Comparison of ENCODE assay signal across 20 cellular contexts in genomic region chr12:81330480-81330879, GRCh38.
DNase-seq lines count a peak whose midpoint lies in the region; ATAC-seq and TF ChIP-seq lines count a peak whose summit lies in the region.
"Had no signal": no experiment of that assay in that cellular context is flagged by ENCODE, and none has a peak within 500 bp of the region (broad histone marks: within the 10 kb centered on the region; RNA-seq: fewer than 3 reads in every experiment).

No MANE protein-coding gene starts in this region.

- H4K20me1 ChIP-seq in OCI-LY7 (ENCODE audit: insufficient read depth, low read length) = no peaks in the 10 kb centered on the region

- BruUV-seq in OCI-LY7 (replicated peaks; lab: Mats Ljungman, UMichigan) = no TSS peak

- H2AFZ ChIP-seq in OCI-LY7 (ENCODE audit: low read length) = no peak overlapping the region

- no peak overlapping the region for H3K4me3 Mint-ChIP-seq in glutamatergic neuron (ENCODE audit: unreplicated experiment)
- H3K4me3 Mint-ChIP-seq: brain, natural killer cell, T-helper 17 cell had no signal

- no peaks in the 10 kb centered on the region for H3K4me1 Mint-ChIP-seq in glutamatergic neuron (ENCODE audit: low read depth, unreplicated experiment)
- H3K4me1 Mint-ChIP-seq: brain, natural killer cell, T-helper 17 cell had no signal

- no peaks in the 10 kb centered on the region for H3K36me3 Mint-ChIP-seq in glutamatergic neuron (ENCODE audit: unreplicated experiment)
- H3K36me3 Mint-ChIP-seq: natural killer cell had no signal

- no peak overlapping the region for H3K27ac Mint-ChIP-seq in glutamatergic neuron (ENCODE audit: unreplicated experiment)
- H3K27ac Mint-ChIP-seq: brain, natural killer cell, T-helper 17 cell had no signal

- TF ChIP-seq CTCF in GM13976 (IDR thresholded peaks at IDR 0.05; ENCODE audit: borderline replicate concordance, control extremely low read depth, extremely low read depth, insufficient read depth, missing control alignments) (peak; percentile 11), OCI-LY7 (conservative IDR thresholded peaks at IDR 0.05; ENCODE audit: low read length) (0 out of 2 replicates have a peak, but pooled peaks have one; percentile 39), fibroblast of mammary gland (conservative IDR thresholded peaks at IDR 0.05; ENCODE audit: control insufficient read depth, insufficient read depth, low read depth, low read length) (no peak), glutamatergic neuron (IDR thresholded peaks at IDR 0.05; ENCODE audit: partially characterized antibody, unreplicated experiment) (no peak)

- CTCF ChIA-PET in OCI-LY7 (lab: Charles Lee; ENCODE audit: unreplicated experiment) = no interaction called here

- ATAC-seq in HG03139 (IDR thresholded peaks at IDR 0.05; ENCODE audit: unreplicated experiment) = no peak
- no peak for ATAC-seq in HG03521 (IDR thresholded peaks at IDR 0.05; ENCODE audit: unreplicated experiment)
- ATAC-seq: natural killer cell, T-helper 17 cell had no signal

- DNase-seq in Ammon's horn (ENCODE audit: low spot score) (peak; percentile 71), GM13976 (ENCODE audit: low spot score) (no peak), OCI-LY7 (ENCODE audit: low spot score) (no peak), fibroblast of mammary gland (ENCODE audit: low read depth) (peak; percentile 6), occipital lobe (lab: John Stamatoyannopoulos, UW) (no peak), glutamatergic neuron (no peak)
- DNase-seq: activated CD4-positive, CD25-positive, alpha-beta regulatory T cell treated with anti-CD3 and anti-CD28 coated beads, Interleukin-2, amount 50 U/mL, for 72 hours; activated CD8-positive, alpha-beta memory T cell treated with anti-CD3 and anti-CD28 coated beads, Interleukin-2, amount 50 U/mL, for 4 hours; activated gamma-delta T cell treated with Interleukin-2 at 50 U/mL for 16 hours; Calu3; KG1; natural killer cell; NCI-H2029; NK-92 treated with Interleukin-12 subunit alpha and Interleukin-12 subunit beta, amount 100 ng/mL, for 24 hours; T-helper 17 cell had no signal

- intact Hi-C loops in OCI-LY7 (cut with micrococcal nuclease; ENCODE audit: unreplicated experiment) = no loop called here

- H3K36me3 ChIP-seq in OCI-LY7 (ENCODE audit: insufficient read depth, low read length) = no peaks in the 10 kb centered on the region

- no peaks in the 10 kb centered on the region for H3K4me1 ChIP-seq in OCI-LY7 (ENCODE audit: insufficient read depth, low read length, poor library complexity, severe bottlenecking)

- H3K4me3 ChIP-seq in OCI-LY7 (ENCODE audit: low read depth, low read length, poor library complexity, severe bottlenecking) = no peak overlapping the region
- no peak overlapping the region for H3K4me3 ChIP-seq in fibroblast of mammary gland (ENCODE audit: control insufficient read depth, low read depth, low read length)
- H3K4me3 ChIP-seq: lung had no signal

- no peaks in the 10 kb centered on the region for H3K9me3 ChIP-seq in OCI-LY7 (ENCODE audit: low read length)

- no peaks in the 10 kb centered on the region for H3K9me2 ChIP-seq in OCI-LY7 (ENCODE audit: insufficient read depth, low read length)

- H3K27me3 Mint-ChIP-seq in glutamatergic neuron (ENCODE audit: unreplicated experiment) = no peaks in the 10 kb centered on the region
- H3K27me3 Mint-ChIP-seq: brain, T-helper 17 cell had no signal

- H3K79me2 ChIP-seq in OCI-LY7 (ENCODE audit: insufficient read depth, low read depth, low read length) = no peaks in the 10 kb centered on the region

- no peak overlapping the region for H3K4me2 ChIP-seq in OCI-LY7 (ENCODE audit: low read length)

- no peaks in the 10 kb centered on the region for H3K9me3 Mint-ChIP-seq in glutamatergic neuron (ENCODE audit: unreplicated experiment)
- H3K9me3 Mint-ChIP-seq: brain had no signal

- in situ Hi-C loops in GM13976 (cut with MboI; ENCODE audit: low sequenced_read_pairs, unreplicated experiment) = no loop called here

- no peak overlapping the region for H3K27ac ChIP-seq in OCI-LY7 (ENCODE audit: low read depth, low read length, poor library complexity, severe bottlenecking)
- H3K27ac ChIP-seq: HL-60 had no signal

- POLR2A ChIA-PET in OCI-LY7 (lab: Charles Lee) = no interaction called here

Comparison
In these comparisons a context has a peak if more than half of its experiments do, and no peak if none do; other contexts are left out.
1. DNase-seq: peak in Ammon's horn (single experiment) and fibroblast of mammary gland (single experiment); none in GM13976 (single experiment), OCI-LY7 (single experiment), occipital lobe (single experiment) and glutamatergic neuron (single experiment).
2. CTCF ChIP-seq: peak in GM13976 (single experiment) and OCI-LY7 (single experiment); none in fibroblast of mammary gland (single experiment) and glutamatergic neuron (single experiment).